Comparison of ENCODE assay signal across 9 cellular contexts in genomic region chr10:113788604-113789083, GRCh38. TPM values are rescaled to one million over a fixed set of nuclear protein-coding genes. Genes with fewer than 3 reads are reported as not detected.
DNase-seq lines count a peak whose midpoint lies in the region; ATAC-seq and TF ChIP-seq lines count a peak whose summit lies in the region.
"Had no signal": no experiment of that assay in that cellular context is flagged by ENCODE, and none has a peak within 500 bp of the region (broad histone marks: within the 10 kb centered on the region; RNA-seq: fewer than 3 reads in every experiment).

No MANE protein-coding gene starts in this region.

- H3K4me1 ChIP-seq in GM23338 (ENCODE audit: insufficient read depth) (no peaks in the 10 kb centered on the region), Peyer's patch (no peaks in the 10 kb centered on the region)
- H3K4me1 ChIP-seq: tibial nerve had no signal

- peaks cover 3% of the 10 kb centered on the region; the same call in 1 of the 3 replicates for H3K36me3 Mint-ChIP-seq in GM23338 (ENCODE audit: low read depth)

- no peak for ATAC-seq in GM23338

- H3F3A ChIP-seq in GM23338 (replicated peaks; ENCODE audit: low read depth), result no peaks in the 10 kb centered on the region

- H3K27me3 ChIP-seq in GM23338 (ENCODE audit: insufficient read depth), result no peaks in the 10 kb centered on the region
- no peaks in the 10 kb centered on the region for H3K27me3 ChIP-seq in MG63
- no peaks in the 10 kb centered on the region for H3K27me3 ChIP-seq in Peyer's patch
- H3K27me3 ChIP-seq: tibial nerve had no signal

- H3K9me3 Mint-ChIP-seq in GM23338, result peaks cover 4% of the 10 kb centered on the region; the same call in 2 of the 3 replicates

- no peak overlapping the region for H3K4me3 ChIP-seq in GM23338
- H3K4me3 ChIP-seq in MG63, result no peak overlapping the region
- H3K4me3 ChIP-seq in skeletal muscle cell (ENCODE audit: low read depth, low read length), result no peak overlapping the region
- no peak overlapping the region for H3K4me3 ChIP-seq in Peyer's patch
- H3K4me3 ChIP-seq: tibial nerve had no signal

- TF ChIP-seq CTCF in GM10248 (IDR thresholded peaks at IDR 0.05; ENCODE audit: control extremely low read depth, extremely low read depth, low read depth, missing control alignments) (no peak), GM23338 (conservative IDR thresholded peaks at IDR 0.05; ENCODE audit: low read depth in 2 of 2) (no peak), Peyer's patch (IDR thresholded peaks at IDR 0.05) (no peak)

- H3K27ac ChIP-seq in GM23338 (ENCODE audit: low read depth) (no peak overlapping the region), Peyer's patch (peak overlapping the region in 1 of 4 donors; percentile 11)
- H3K27ac ChIP-seq: tibial nerve had no signal

- H3K36me3 ChIP-seq in GM23338 (ENCODE audit: insufficient read depth) (no peaks in the 10 kb centered on the region), MG63 (no peaks in the 10 kb centered on the region), Peyer's patch (no peaks in the 10 kb centered on the region)
- H3K36me3 ChIP-seq: tibial nerve had no signal

- POLR2A ChIA-PET in GM10248 (lab: Yijun Ruan, JAX), result no interaction called here

- H4K20me1 ChIP-seq in GM23338 (replicated peaks; ENCODE audit: insufficient read depth), result no peaks in the 10 kb centered on the region

- H2AFZ ChIP-seq in GM23338, result peak overlapping the region; percentile 94

- no peaks in the 10 kb centered on the region for H3K79me2 ChIP-seq in GM23338 (replicated peaks; ENCODE audit: insufficient read depth)

- H3K4me2 ChIP-seq in GM23338, result no peak overlapping the region

- DNase-seq in GM10248 (ENCODE audit: extremely low spot score), result peak; percentile 30
- DNase-seq in GM23338 (ENCODE audit: low spot score), result no peak
- DNase-seq in MG63, result peak; percentile 82
- peak; percentile 36 for DNase-seq in epidermal melanocyte (ENCODE audit: insufficient read length, low spot score)
- peak; percentile 95 for DNase-seq in skeletal muscle cell (ENCODE audit: low read depth)
- DNase-seq in stimulated activated CD4-positive, alpha-beta T cell treated with anti-CD3 and anti-CD28 coated beads, Interleukin-15, amount 100 ng/mL, for 24 hours, result no peak
- DNase-seq in Peyer's patch, result no peak
- no peak for DNase-seq in NCI-H82 treated with DMSO at 0.1 percent for 48 hours (lab: John Stamatoyannopoulos, UW; ENCODE audit: unreplicated experiment)

- H3K27me3 Mint-ChIP-seq in GM23338 (ENCODE audit: insufficient read depth, low read depth, poor library complexity), result peaks cover 3% of the 10 kb centered on the region

- H3K4me1 Mint-ChIP-seq in GM23338, result peaks cover 3% of the 10 kb centered on the region; the same call in 1 of the 3 replicates

- no peaks in the 10 kb centered on the region for H3K9me3 ChIP-seq in MG63
- H3K9me3 ChIP-seq in Peyer's patch, result no peaks in the 10 kb centered on the region
- H3K9me3 ChIP-seq: tibial nerve had no signal

- no peak overlapping the region for H3K4me3 Mint-ChIP-seq in GM23338

- peak overlapping the region; percentile 73; the same call in 1 of the 2 replicates for H3K27ac Mint-ChIP-seq in GM23338

- peaks cover 4% of the 10 kb centered on the region; the same call in 1 of the 2 replicates for H3K9me2 ChIP-seq in GM23338 (ENCODE audit: insufficient read depth)

- TF ChIP-seq POLR2A in Peyer's patch (IDR thresholded peaks at IDR 0.05), result no peak

- CTCF ChIA-PET in GM10248 (lab: Yijun Ruan, JAX), result interaction anchor here (0.7 to 4.1 kb wide), 4 partner anchors 10 to 83 kb away, joined by 3 to 24 read pairs (median 4); no protein-coding TSS in a partner anchor

TF ChIP-seq in GM23338, 12 proteins besides CTCF, POLR2A, EP300 and RAD21 (continues in another document):
- no peak for TF ChIP-seq CREB1 (CRISPR knock-in tag; IDR thresholded peaks at IDR 0.05; ENCODE audit: low read depth)
- no peak for TF ChIP-seq JUNB (IDR thresholded peaks at IDR 0.05; ENCODE audit: unreplicated experiment)
- TF ChIP-seq ZNF331 (CRISPR knock-in tag; IDR thresholded peaks at IDR 0.05; ENCODE audit: low read depth), result no peak
- TF ChIP-seq REST (IDR thresholded peaks at IDR 0.05; ENCODE audit: unreplicated experiment), result no peak
- TF ChIP-seq ETS1 (IDR thresholded peaks at IDR 0.05), result no peak
- no peak for TF ChIP-seq NANOG (IDR thresholded peaks at IDR 0.05; ENCODE audit: borderline replicate concordance)

RNA-seq across cellular contexts. Expression of gene PLEKHS1, which starts 37.2 kb away (rescaled TPM):
- not detected in 2 replicates for total RNA-seq in GM23338 (2014; rRNA removed; shearing (Covaris generic))
- not detected in 2 replicates for polyA plus RNA-seq in GM23338 (2016; fragmentation: Nextera tagmentation; extraction: Ambion mirVana)
- total RNA-seq in MG63 (2014; rRNA removed; shearing (Covaris generic); ENCODE audit: low replicate concordance), result not detected in 2 replicates
- total RNA-seq in Peyer's patch, result 100 to 1,000 TPM in 1 of 4 donors, 10 to 100 TPM in 3; 20.6 to 129 (median 50.4) TPM
- total RNA-seq: tibial nerve had no signal

Comparison
In these comparisons a context has a peak if more than half of its experiments do, and no peak if none do; other contexts are left out.
1. DNase-seq: peak in GM10248 (single experiment), MG63 (single experiment), epidermal melanocyte (single experiment) and skeletal muscle cell (single experiment); none in GM23338 (single experiment), stimulated activated CD4-positive, alpha-beta T cell treated with anti-CD3 and anti-CD28 coated beads, Interleukin-15, amount 100 ng/mL, for 24 hours (single experiment), Peyer's patch (0 of 3) and NCI-H82 treated with DMSO at 0.1 percent for 48 hours (single experiment).
2. RNA of gene PLEKHS1, which starts 37.2 kb away (total RNA-seq): 20.6 to 129 TPM in Peyer's patch; not detected in GM23338 and not detected in MG63; every median in the first group is over 10 times any median in the second.